In the genomic region with DNA sequence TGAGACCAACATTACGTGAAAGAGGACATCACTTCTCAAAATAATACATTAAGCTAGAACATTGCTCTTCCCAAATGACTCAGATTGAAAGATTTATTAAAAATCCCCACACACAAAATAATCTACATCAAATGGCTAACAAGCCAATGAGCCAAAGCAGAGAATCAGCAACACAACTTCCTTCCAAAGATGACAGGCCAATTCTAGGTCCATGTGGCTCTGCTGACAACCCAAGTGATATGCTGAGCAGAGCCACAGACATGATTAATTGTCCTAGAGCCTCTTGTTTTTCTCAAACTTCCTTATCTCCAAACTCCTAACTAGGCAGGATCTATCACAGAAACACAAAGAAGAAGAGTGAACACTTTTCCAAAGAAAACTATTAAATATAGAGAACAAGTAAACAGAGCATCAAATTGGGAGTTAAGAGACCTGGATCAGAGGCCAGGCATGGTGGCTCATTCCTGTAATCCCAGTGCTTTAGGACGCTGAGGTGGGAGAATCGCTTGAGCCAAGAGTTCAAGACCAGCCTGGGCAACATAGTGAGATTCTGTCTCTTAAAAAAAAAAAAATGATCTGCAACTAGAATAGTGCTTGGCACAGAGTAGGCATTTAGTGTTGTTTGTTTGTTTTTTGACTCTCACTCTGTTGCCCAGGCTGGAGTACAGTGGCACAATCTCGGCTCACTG, we compare ENCODE assay signal across 21 cellular contexts. TPM values are rescaled to one million over a fixed set of nuclear protein-coding genes. Genes with fewer than 3 reads are reported as not detected.
DNase-seq lines count a peak whose midpoint lies in the region; ATAC-seq, FAIRE-seq and TF ChIP-seq lines count a peak whose summit lies in the region.
"Had no signal": no experiment of that assay in that cellular context is flagged by ENCODE, and none has a peak within 500 bp of the region (broad histone marks: within the 10 kb centered on the region; RNA-seq: fewer than 3 reads in every experiment).

No MANE protein-coding gene starts in this region.

- H3K9ac ChIP-seq in K562 (ENCODE audit: insufficient read depth in 1 of 2, low read depth in 2 of 2, low read length in 2 of 2) = no peak overlapping the region
- no peak overlapping the region for H3K9ac ChIP-seq in PC-3 (ENCODE audit: low read length)

- H3K27ac ChIP-seq in SJSA1 (no peak overlapping the region), K562 (ENCODE audit: extremely low read depth, low read depth, low read length) (no peak overlapping the region), PC-3 (ENCODE audit: low read length) (no peak overlapping the region)

- peak; percentile 32 for FAIRE-seq in K562 (lab: Jason Lieb, UNC)
- FAIRE-seq: H1, RCC 7860 had no signal

- no peaks in the 10 kb centered on the region for H3K4me1 ChIP-seq in SJSA1 (replicated peaks)
- H3K4me1 ChIP-seq in K562 (replicated peaks in 1 of 2; ENCODE audit: control insufficient read depth in 2 of 2, insufficient read depth in 2 of 2, low read length in 2 of 2) = peaks cover 5 to 9% of the 10 kb centered on the region in 2 experiments; a peak in 2 of 5 replicates
- no peaks in the 10 kb centered on the region; the same call in 1 of the 2 replicates for H3K4me1 ChIP-seq in PC-3 (ENCODE audit: insufficient read depth, low read length)

- no peaks in the 10 kb centered on the region for H3K79me2 ChIP-seq in K562 (ENCODE audit: control insufficient read depth, insufficient read depth, low read length)
- no peaks in the 10 kb centered on the region for H3K79me2 ChIP-seq in PC-3 (ENCODE audit: low read length)

- TF ChIP-seq CTCF in GM10266 (IDR thresholded peaks at IDR 0.05; ENCODE audit: control insufficient read depth, insufficient read depth, low read depth, missing control alignments) (no peak), GM13976 (IDR thresholded peaks at IDR 0.05; ENCODE audit: borderline replicate concordance, control extremely low read depth, extremely low read depth, insufficient read depth, missing control alignments) (no peak), K562 (IDR thresholded peaks at IDR 0.05 in 2 of 3, conservative IDR thresholded peaks at IDR 0.05 in 1 of 3; ENCODE audit: insufficient read depth in 2 of 3, low read depth in 1 of 3, low read length in 3 of 3) (no peak), PC-3 (conservative IDR thresholded peaks at IDR 0.05; ENCODE audit: low read depth, low read length) (no peak)

- in situ Hi-C loops in GM13976 (cut with MboI; ENCODE audit: low sequenced_read_pairs, unreplicated experiment) (no loop called here), K562 (cut with MboI) (no loop called here)

- no peak overlapping the region for H2AFZ ChIP-seq in K562 (ENCODE audit: low read depth, low read length)
- H2AFZ ChIP-seq in PC-3 (ENCODE audit: low read length) = no peak overlapping the region

- CTCF ChIA-PET in K562 (lab: Yijun Ruan, JAX; ENCODE audit: low intra/inter-chr PET ratio) (no interaction called here), PC-3 (lab: Charles Lee) (no interaction called here)

- peaks cover 90% of the 10 kb centered on the region for H3K27me3 ChIP-seq in SJSA1 (replicated peaks)
- H3K27me3 ChIP-seq in K562 (ENCODE audit: control insufficient read depth in 2 of 2, insufficient read depth in 2 of 2, low read length in 2 of 2) = no peaks in the 10 kb centered on the region
- no peaks in the 10 kb centered on the region for H3K27me3 ChIP-seq in PC-3 (ENCODE audit: low read length)
- H3K27me3 ChIP-seq: MG63 had no signal

- WGBS in K562 (ENCODE audit: insufficient coverage, low coverage, missing lambda C conversion rate) = 84% methylated on average over 3 of the region's 4 CpGs

- TF ChIP-seq RAD21 in K562 (CRISPR knock-in tag; conservative IDR thresholded peaks at IDR 0.05 in 1 of 2, IDR thresholded peaks at IDR 0.05 in 1 of 2) = no peak

- no TSS peak for BruUV-seq in K562 (replicated peaks; lab: Mats Ljungman, UMichigan)
- no TSS peak for BruUV-seq in PC-3 (replicated peaks; lab: Mats Ljungman, UMichigan)

- no peaks in the 10 kb centered on the region for H3K9me1 ChIP-seq in K562 (ENCODE audit: control insufficient read depth, insufficient read depth, low read length)

- POLR2A ChIA-PET in K562 (lab: Yijun Ruan, JAX) = interaction anchor here (0.7 kb wide), 2 partner anchors 17 to 31 kb away, joined by 3 read pairs; no protein-coding TSS in a partner anchor
- POLR2A ChIA-PET in PC-3 (lab: Charles Lee; ENCODE audit: unreplicated experiment) = no interaction called here

- no peaks in the 10 kb centered on the region for H3K36me3 ChIP-seq in SJSA1
- H3K36me3 ChIP-seq in K562 (ENCODE audit: control insufficient read depth, insufficient read depth, low read length) = peaks cover 80% of the 10 kb centered on the region
- peaks cover 38% of the 10 kb centered on the region for H3K36me3 ChIP-seq in PC-3 (ENCODE audit: low read depth, low read length)

- no peak for TF ChIP-seq POLR2A in K562 (conservative IDR thresholded peaks at IDR 0.05)

- H3K9me2 ChIP-seq in PC-3 (replicated peaks; ENCODE audit: low read length) = no peaks in the 10 kb centered on the region

- intact Hi-C loops in K562 (cut with micrococcal nuclease) (no loop called here), PC-3 (cut with micrococcal nuclease) (loop anchor here (2.0 kb wide), 1 partner anchor 17 kb away; no protein-coding TSS in a partner anchor), cardiac septum (cut with DNase I) (no loop called here)

- H3F3A ChIP-seq in PC-3 (ENCODE audit: low read length, unreplicated experiment) = no peaks in the 10 kb centered on the region

- no peaks in the 10 kb centered on the region for H4K20me1 ChIP-seq in K562 (replicated peaks; ENCODE audit: control insufficient read depth, insufficient read depth, low read length)
- H4K20me1 ChIP-seq in PC-3 (ENCODE audit: low read length) = no peaks in the 10 kb centered on the region

- no peak for TF ChIP-seq EP300 in K562 (IDR thresholded peaks at IDR 0.05; ENCODE audit: low read length)

- ATAC-seq in K562 (peak; percentile 72), GM19023 (IDR thresholded peaks at IDR 0.05; ENCODE audit: unreplicated experiment) (no peak), PC-3 (no peak)

- DNase-seq in GM10266 (ENCODE audit: extremely low spot score) = peak; percentile 17
- peak; percentile 18 for DNase-seq in GM13976 (ENCODE audit: low spot score)
- peak; percentile 74 to 83 for DNase-seq in SJSA1 (ENCODE audit: low read depth in 1 of 2, low spot score in 2 of 2)
- peak in 2 of 4 experiments; percentile 41 to 54 for DNase-seq in K562 (ENCODE audit: extremely low read depth in 1 of 4, low spot score in 3 of 4)
- DNase-seq in PC-3 = no peak
- DNase-seq in cardiac septum (ENCODE audit: low spot score) = no peak
- DNase-seq: ACHN, AML-193, COR-L47, GF-D8, HFFc6, Karpas-422, MG63, NCI-H1092, NCI-H2081 treated with DMSO at 0.1 percent for 48 hours, NCI-H510A, NCI-H774, SHP77 treated with DMSO at 0.1 percent for 48 hours had no signal

- no peak overlapping the region for H3K4me3 ChIP-seq in SJSA1
- no peak overlapping the region for H3K4me3 ChIP-seq in K562
- no peak overlapping the region for H3K4me3 ChIP-seq in PC-3 (ENCODE audit: low read length)
- H3K4me3 ChIP-seq: MG63 had no signal

- no peaks in the 10 kb centered on the region for H3K9me3 ChIP-seq in SJSA1 (replicated peaks)
- no peaks in the 10 kb centered on the region for H3K9me3 ChIP-seq in K562 (replicated peaks; ENCODE audit: control insufficient read depth, insufficient read depth, low read depth, low read length)
- H3K9me3 ChIP-seq in PC-3 (ENCODE audit: low read length) = no peaks in the 10 kb centered on the region
- H3K9me3 ChIP-seq: MG63 had no signal

- H3K4me2 ChIP-seq in K562 (ENCODE audit: insufficient read depth, low read length) (no peak overlapping the region), PC-3 (ENCODE audit: low read length) (no peak overlapping the region)

RNA-seq across cellular contexts. Expression of a gene that starts 38.5 kb away (rescaled TPM):
- total RNA-seq in SJSA1 (2014; rRNA removed; shearing (Covaris generic)) = 36.2 and 49.5 TPM in 2 replicates
- total RNA-seq in K562 (2011; cell fraction: chromatin; rRNA removed; ENCODE audit: low replicate concordance) = 50.0 and 112 TPM in 2 replicates
- total RNA-seq in K562 (2011; cell fraction: nucleolus; rRNA removed) = 24.0 and 36.5 TPM in 2 replicates
- 41.8 and 50.5 TPM in 2 replicates for total RNA-seq in K562 (2011; cell fraction: nucleoplasm; rRNA removed)
- total RNA-seq in K562 (2014; rRNA removed) = 23.3 and 24.0 TPM in 2 replicates
- total RNA-seq in K562 (2014; rRNA removed; fragmentation: Illumina TruSeq; extraction: Trizol) = 44.0 and 48.4 TPM in 2 replicates
- total RNA-seq in K562 (2015; rRNA removed; fragmentation: Illumina TruSeq; extraction: Trizol) = 46.7 and 48.5 TPM in 2 replicates
- 36.3 and 38.4 TPM in 2 replicates for total RNA-seq in K562 (2021)
- polyA plus RNA-seq in K562 (2011; rRNA removed) = 42.1 and 59.0 TPM in 2 replicates
- 18.7 and 27.0 TPM in 2 replicates for polyA plus RNA-seq in K562 (2011; cell fraction: cytosol; rRNA removed)
- 25.3 and 26.7 TPM in 2 replicates for polyA plus RNA-seq in K562 (2011; cell fraction: nucleus; rRNA removed)
- polyA plus RNA-seq in K562 (2012) = 17.8 and 20.0 TPM in 2 replicates
- 34.3 and 37.6 TPM in 2 replicates for polyA plus RNA-seq in K562 (2014; fragmentation: Illumina TruSeq; extraction: Trizol)
- 10 to 100 TPM; 15.5 to 19.3 TPM for polyA plus RNA-seq in K562 (2014; fragmentation: Nextera tagmentation; extraction: Ambion mirVana)
- polyA plus RNA-seq in K562 (2014; rRNA removed) = 20.5 and 26.5 TPM in 2 replicates
- 84.6 and 89.5 TPM in 2 replicates for polyA minus RNA-seq in K562 (2011; rRNA and poly(A)+ RNA removed)
- 26.4 and 28.7 TPM in 2 replicates for polyA minus RNA-seq in K562 (2011; cell fraction: cytosol; rRNA and poly(A)+ RNA removed)
- polyA minus RNA-seq in K562 (2011; cell fraction: nucleus; rRNA and poly(A)+ RNA removed) = 26.0 and 48.1 TPM in 2 replicates
- total RNA-seq in PC-3 (2014; rRNA removed) = 16.9 and 20.9 TPM in 2 replicates
- 10.1 TPM for total RNA-seq in cardiac septum

RNA-seq across cellular contexts. Expression of a gene that starts 51.8 kb away (rescaled TPM):
- 791 and 920 TPM in 2 replicates for total RNA-seq in SJSA1 (2014; rRNA removed; shearing (Covaris generic))
- total RNA-seq in K562 (2011; cell fraction: chromatin; rRNA removed; ENCODE audit: low replicate concordance) = 73.6 and 118 TPM in 2 replicates
- 56.4 and 58.7 TPM in 2 replicates for total RNA-seq in K562 (2011; cell fraction: nucleolus; rRNA removed)
- total RNA-seq in K562 (2011; cell fraction: nucleoplasm; rRNA removed) = 64.6 and 72.1 TPM in 2 replicates
- total RNA-seq in K562 (2014; rRNA removed) (24.1 and 29.4 TPM in 2 replicates), K562 (2014; rRNA removed; fragmentation: Illumina TruSeq; extraction: Trizol) (31.7 and 33.4 TPM in 2 replicates), K562 (2015; rRNA removed; fragmentation: Illumina TruSeq; extraction: Trizol) (21.8 and 24.3 TPM in 2 replicates), K562 (2021) (35.2 and 39.9 TPM in 2 replicates), PC-3 (2014; rRNA removed) (62.2 and 80.8 TPM in 2 replicates), cardiac septum (400 TPM)
- polyA plus RNA-seq in K562 (2011; rRNA removed) (30.6 and 36.2 TPM in 2 replicates), K562 (2014; fragmentation: Illumina TruSeq; extraction: Trizol) (27.7 and 33.0 TPM in 2 replicates), K562 (2014; fragmentation: Nextera tagmentation; extraction: Ambion mirVana) (10 to 100 TPM; 16.5 to 36.8 TPM), K562 (2014; rRNA removed) (26.3 and 27.5 TPM in 2 replicates)
- polyA plus RNA-seq in K562 (2011; cell fraction: cytosol; rRNA removed) = 29.1 and 31.3 TPM in 2 replicates
- 57.6 and 66.5 TPM in 2 replicates for polyA plus RNA-seq in K562 (2011; cell fraction: nucleus; rRNA removed)
- 32.7 and 38.4 TPM in 2 replicates for polyA plus RNA-seq in K562 (2012)
- 37.5 and 45.1 TPM in 2 replicates for polyA minus RNA-seq in K562 (2011; rRNA and poly(A)+ RNA removed)
- polyA minus RNA-seq in K562 (2011; cell fraction: cytosol; rRNA and poly(A)+ RNA removed) = 20.0 and 20.3 TPM in 2 replicates
- 20.7 and 28.1 TPM in 2 replicates for polyA minus RNA-seq in K562 (2011; cell fraction: nucleus; rRNA and poly(A)+ RNA removed)

Comparison
In these comparisons a context has a peak if more than half of its experiments do, and no peak if none do; other contexts are left out.
1. DNase-seq: peak in GM10266 (single experiment), GM13976 (single experiment) and SJSA1 (2 of 2); none in PC-3 (single experiment) and cardiac septum (single experiment).